ENCODE assay signal across 2 cellular contexts in genomic region chr5:42514759-42515158, GRCh38.
TF ChIP-seq lines count a peak whose summit lies in the region.

No MANE protein-coding gene starts in this region.

TF ChIP-seq in Ishikawa, 13 proteins besides CTCF, POLR2A, EP300 and RAD21 (continued from another document):
- TF ChIP-seq REST (IDR thresholded peaks at IDR 0.05; ENCODE audit: low read depth), result no peak
TF ChIP-seq in Ishikawa: peak in this region for 0.

TF ChIP-seq in K562, 482 proteins besides CTCF, POLR2A, EP300 and RAD21 (continued from another document):
- TF ChIP-seq ZNF655 (CRISPR knock-in tag; IDR thresholded peaks at IDR 0.05) (no peak), ZNF3 (CRISPR knock-in tag; IDR thresholded peaks at IDR 0.05) (no peak)
